25 cellular contexts compared by ENCODE assay signal in the genomic region with DNA sequence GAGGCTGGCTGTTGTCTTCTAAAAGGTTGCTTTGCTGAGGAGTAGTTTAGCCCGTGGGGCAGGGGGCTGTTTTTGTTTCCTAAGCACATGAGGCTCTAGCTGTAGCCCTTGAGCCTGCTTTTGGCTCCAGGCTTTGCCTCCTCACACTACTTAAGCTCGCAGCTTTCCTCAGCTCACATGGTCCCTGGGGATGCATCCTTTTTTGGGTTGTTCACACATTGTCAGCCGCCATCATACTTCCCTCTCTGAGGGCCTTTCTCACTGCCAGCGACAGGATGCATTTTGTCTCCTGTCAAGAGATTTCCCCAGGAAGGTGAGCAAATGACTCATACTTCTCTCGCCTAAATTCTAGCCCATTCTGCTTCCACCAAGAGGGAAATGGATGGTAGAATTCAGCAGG.
DNase-seq lines count a peak whose midpoint lies in the region; ATAC-seq and TF ChIP-seq lines count a peak whose summit lies in the region.
"Had no signal": no experiment of that assay in that cellular context is flagged by ENCODE, and none has a peak within 500 bp of the region (broad histone marks: within the 10 kb centered on the region; RNA-seq: fewer than 3 reads in every experiment).

No MANE protein-coding gene starts in this region.

- peak overlapping the region; percentile 5 for H4K5ac ChIP-seq in mesendoderm (ENCODE audit: low read length)

- H3K4me3 Mint-ChIP-seq in GM23338 (no peak overlapping the region), glutamatergic neuron (ENCODE audit: unreplicated experiment) (no peak overlapping the region)
- H3K4me3 Mint-ChIP-seq: IgD-negative memory B cell had no signal

- H3K18ac ChIP-seq in mesendoderm (ENCODE audit: low read length) = peak overlapping the region; percentile 88

- no peaks in the 10 kb centered on the region for H3K27me3 Mint-ChIP-seq in GM23338 (ENCODE audit: insufficient read depth, low read depth, poor library complexity)
- peaks cover 5% of the 10 kb centered on the region for H3K27me3 Mint-ChIP-seq in glutamatergic neuron (ENCODE audit: unreplicated experiment)

- no peaks in the 10 kb centered on the region for H3K79me1 ChIP-seq in mesendoderm (ENCODE audit: low read length)

- H2BK5ac ChIP-seq in mesendoderm (ENCODE audit: low read length) = peak overlapping the region; percentile 32

- H3K9me3 Mint-ChIP-seq in GM23338 = no peaks in the 10 kb centered on the region; the same call in 2 of the 3 replicates
- peaks cover 1% of the 10 kb centered on the region for H3K9me3 Mint-ChIP-seq in glutamatergic neuron (ENCODE audit: unreplicated experiment)
- H3K9me3 Mint-ChIP-seq: IgD-negative memory B cell had no signal

- H3K36me3 Mint-ChIP-seq in GM23338 (ENCODE audit: low read depth) (no peaks in the 10 kb centered on the region), glutamatergic neuron (ENCODE audit: unreplicated experiment) (no peaks in the 10 kb centered on the region)
- H3K36me3 Mint-ChIP-seq: IgD-negative memory B cell had no signal

- H3K4ac ChIP-seq in mesendoderm (ENCODE audit: low read depth, low read length) = peak overlapping the region; percentile 86

- H3K9ac ChIP-seq in BLaER1 (no peak overlapping the region), mesendoderm (ENCODE audit: low read length) (no peak overlapping the region), MM.1S (ENCODE audit: low read length) (no peak overlapping the region)

- H3K9me2 ChIP-seq in GM23338 (ENCODE audit: insufficient read depth) (no peaks in the 10 kb centered on the region), MM.1S (replicated peaks; ENCODE audit: insufficient read depth, low read length) (no peaks in the 10 kb centered on the region)

- H3K4me1 ChIP-seq in BLaER1 (peaks cover 9% of the 10 kb centered on the region), GM23338 (ENCODE audit: insufficient read depth) (no peaks in the 10 kb centered on the region), mesendoderm (ENCODE audit: control insufficient read depth, low read depth, low read length) (no peaks in the 10 kb centered on the region), MM.1S (ENCODE audit: low read length) (no peaks in the 10 kb centered on the region)
- H3K4me1 ChIP-seq: SJCRH30 had no signal

- no peaks in the 10 kb centered on the region for H4K20me1 ChIP-seq in BLaER1
- no peaks in the 10 kb centered on the region for H4K20me1 ChIP-seq in GM23338 (replicated peaks; ENCODE audit: insufficient read depth)
- no peaks in the 10 kb centered on the region for H4K20me1 ChIP-seq in MM.1S (ENCODE audit: insufficient read depth, low read length)

- H3K56ac ChIP-seq in mesendoderm (ENCODE audit: low read length) = peak overlapping the region; percentile 46

- H2BK15ac ChIP-seq in mesendoderm (replicated peaks; ENCODE audit: low read depth) = no peak overlapping the region

- H3K36me3 ChIP-seq in BLaER1 (no peaks in the 10 kb centered on the region), GM23338 (ENCODE audit: insufficient read depth) (no peaks in the 10 kb centered on the region), mesendoderm (ENCODE audit: control insufficient read depth, insufficient read depth, low read length) (no peaks in the 10 kb centered on the region), MM.1S (replicated peaks; ENCODE audit: insufficient read depth, low read length) (no peaks in the 10 kb centered on the region), MG63 (no peaks in the 10 kb centered on the region)
- H3K36me3 ChIP-seq: SJCRH30 had no signal

- H3K4me3 ChIP-seq in BLaER1 (no peak overlapping the region), GM23338 (no peak overlapping the region), mesendoderm (ENCODE audit: low read length) (no peak overlapping the region), MM.1S (ENCODE audit: low read length) (no peak overlapping the region), MG63 (no peak overlapping the region)
- H3K4me3 ChIP-seq: GM12878, PC-9, SJCRH30 had no signal

- no peak overlapping the region for H2BK120ac ChIP-seq in mesendoderm (ENCODE audit: low read depth, low read length)

- WGBS in mesendoderm (ENCODE audit: extremely low coverage, insufficient coverage, low lambda C conversion rate) = no CpG with 5 or more reads among the region's 5 CpGs

- H2AFZ ChIP-seq in GM23338 (peak overlapping the region; percentile 38; the same call in 1 of the 2 replicates), MM.1S (ENCODE audit: low read length) (no peak overlapping the region)
- H2AFZ ChIP-seq: PC-9 had no signal

- H3K23ac ChIP-seq in mesendoderm (ENCODE audit: low read length) = no peak overlapping the region

- H3K27ac ChIP-seq in BLaER1 = no peak overlapping the region
- H3K27ac ChIP-seq in GM23338 (ENCODE audit: low read depth) = no peak overlapping the region
- H3K27ac ChIP-seq in mesendoderm (ENCODE audit: low read depth, low read length) = no peak overlapping the region
- no peak overlapping the region for H3K27ac ChIP-seq in MM.1S (ENCODE audit: low read length)
- H3K27ac ChIP-seq: PC-9, RWPE1, SJCRH30 had no signal

- H4K8ac ChIP-seq in mesendoderm (ENCODE audit: low read depth, low read length) = no peak overlapping the region

- ATAC-seq in GM23338 = no peak
- ATAC-seq: GM12878, HCT116 had no signal

- H3K27me3 ChIP-seq in BLaER1 (no peaks in the 10 kb centered on the region), GM23338 (ENCODE audit: insufficient read depth) (no peaks in the 10 kb centered on the region), mesendoderm (ENCODE audit: insufficient read depth, low read length, poor library complexity) (no peaks in the 10 kb centered on the region), MM.1S (replicated peaks; ENCODE audit: insufficient read depth, low read length) (no peaks in the 10 kb centered on the region), MG63 (no peaks in the 10 kb centered on the region)
- H3K27me3 ChIP-seq: SJCRH30 had no signal

- no peak overlapping the region for H3K27ac Mint-ChIP-seq in GM23338
- no peak overlapping the region for H3K27ac Mint-ChIP-seq in glutamatergic neuron (ENCODE audit: unreplicated experiment)
- H3K27ac Mint-ChIP-seq: IgD-negative memory B cell had no signal

- H2AK5ac ChIP-seq in mesendoderm (ENCODE audit: low read length) = no peak overlapping the region

- no peak for TF ChIP-seq CTCF in GM23338 (conservative IDR thresholded peaks at IDR 0.05; ENCODE audit: low read depth in 2 of 2)
- no peak for TF ChIP-seq CTCF in glutamatergic neuron (IDR thresholded peaks at IDR 0.05; ENCODE audit: partially characterized antibody, unreplicated experiment)
- TF ChIP-seq CTCF in MM.1S (IDR thresholded peaks at IDR 0.05; ENCODE audit: low read length) = no peak

- peaks cover 1% of the 10 kb centered on the region; the same call in 2 of the 3 replicates for H3K4me1 Mint-ChIP-seq in GM23338
- peaks cover 3% of the 10 kb centered on the region for H3K4me1 Mint-ChIP-seq in glutamatergic neuron (ENCODE audit: low read depth, unreplicated experiment)
- H3K4me1 Mint-ChIP-seq: IgD-negative memory B cell had no signal

- H3K79me2 ChIP-seq in GM23338 (replicated peaks; ENCODE audit: insufficient read depth) = no peaks in the 10 kb centered on the region
- no peaks in the 10 kb centered on the region for H3K79me2 ChIP-seq in mesendoderm (ENCODE audit: control insufficient read depth, insufficient read depth, low read length)
- no peaks in the 10 kb centered on the region for H3K79me2 ChIP-seq in MM.1S (ENCODE audit: low read length)

- no peak for DNase-seq in GM23338 (ENCODE audit: low spot score)
- peak; percentile 19 for DNase-seq in glutamatergic neuron
- peak; percentile 57 for DNase-seq in mesendoderm
- DNase-seq in DMS114 treated with DMSO at 0.1 percent for 48 hours (lab: John Stamatoyannopoulos, UW; ENCODE audit: unreplicated experiment) = no peak
- no peak for DNase-seq in MM.1S
- DNase-seq in MG63 = no peak
- DNase-seq in hippocampal formation (lab: John Stamatoyannopoulos, UW) = no peak
- DNase-seq: ACHN, DMS53, EL, GOT3, Kasumi-1, NCI-H1092 treated with DMSO at 0.1 percent for 48 hours, NCI-H1694, NCI-H2081 treated with DMSO at 0.1 percent for 48 hours, NCI-H2227 treated with DMSO at 0.1 percent for 48 hours, NCI-H510A treated with DMSO at 0.1 percent for 48 hours, NCI-H774, PC-9, SJCRH30 had no signal

- H3F3A ChIP-seq in GM23338 (replicated peaks; ENCODE audit: low read depth) (no peaks in the 10 kb centered on the region), MM.1S (ENCODE audit: insufficient read depth, low read length) (no peaks in the 10 kb centered on the region)

- H3K4me2 ChIP-seq in BLaER1 = peak overlapping the region; percentile 35
- no peak overlapping the region for H3K4me2 ChIP-seq in GM23338
- H3K4me2 ChIP-seq in mesendoderm (ENCODE audit: low read length) = no peak overlapping the region
- no peak overlapping the region for H3K4me2 ChIP-seq in MM.1S (ENCODE audit: low read depth, low read length)
- H3K4me2 ChIP-seq: PC-9 had no signal

- no peaks in the 10 kb centered on the region for H3K9me3 ChIP-seq in BLaER1
- H3K9me3 ChIP-seq in MM.1S (replicated peaks; ENCODE audit: insufficient read depth, low read length) = no peaks in the 10 kb centered on the region
- no peaks in the 10 kb centered on the region for H3K9me3 ChIP-seq in MG63
- H3K9me3 ChIP-seq: SJCRH30 had no signal

TF ChIP-seq in GM23338, 12 proteins besides CTCF, POLR2A, EP300 and RAD21 (continues in another document):
- TF ChIP-seq, protein P1, sequence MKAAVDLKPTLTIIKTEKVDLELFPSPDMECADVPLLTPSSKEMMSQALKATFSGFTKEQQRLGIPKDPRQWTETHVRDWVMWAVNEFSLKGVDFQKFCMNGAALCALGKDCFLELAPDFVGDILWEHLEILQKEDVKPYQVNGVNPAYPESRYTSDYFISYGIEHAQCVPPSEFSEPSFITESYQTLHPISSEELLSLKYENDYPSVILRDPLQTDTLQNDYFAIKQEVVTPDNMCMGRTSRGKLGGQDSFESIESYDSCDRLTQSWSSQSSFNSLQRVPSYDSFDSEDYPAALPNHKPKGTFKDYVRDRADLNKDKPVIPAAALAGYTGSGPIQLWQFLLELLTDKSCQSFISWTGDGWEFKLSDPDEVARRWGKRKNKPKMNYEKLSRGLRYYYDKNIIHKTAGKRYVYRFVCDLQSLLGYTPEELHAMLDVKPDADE (IDR thresholded peaks at IDR 0.05) = no peak
- TF ChIP-seq JUNB (IDR thresholded peaks at IDR 0.05; ENCODE audit: unreplicated experiment) = no peak
- no peak for TF ChIP-seq POLR2AphosphoS5 (IDR thresholded peaks at IDR 0.05; ENCODE audit: low read depth)
- TF ChIP-seq NANOG (IDR thresholded peaks at IDR 0.05; ENCODE audit: borderline replicate concordance) = no peak
- no peak for TF ChIP-seq ZNF331 (CRISPR knock-in tag; IDR thresholded peaks at IDR 0.05; ENCODE audit: low read depth)

Comparison
In these comparisons a context has a peak if more than half of its experiments do, and no peak if none do; other contexts are left out.
1. DNase-seq: peak in glutamatergic neuron (single experiment) and mesendoderm (single experiment); none in GM23338 (single experiment), DMS114 treated with DMSO at 0.1 percent for 48 hours (single experiment), MM.1S (single experiment), MG63 (single experiment) and hippocampal formation (0 of 2).